In genomic region chr21:30839304-30839703, GRCh38 we compare ENCODE assay signal across 8 cellular contexts. TPM values are rescaled to one million over a fixed set of nuclear protein-coding genes. Genes with fewer than 3 reads are reported as not detected.
DNase-seq lines count a peak whose midpoint lies in the region; ATAC-seq and TF ChIP-seq lines count a peak whose summit lies in the region.

No MANE protein-coding gene starts in this region.

- H3K27ac ChIP-seq in tibial nerve: no peak overlapping the region

- CTCF ChIA-PET in activated CD4-positive, alpha-beta T cell treated with anti-CD3 and anti-CD28 coated beads, Interleukin-2, amount 10 ng/mL, durations not matched to agents 7 days and 5 days (lab: Charles Lee): interaction anchor here (0.8 to 1.1 kb wide), 2 partner anchors 10 to 108 kb away, joined by 3 read pairs; no protein-coding TSS in a partner anchor

- H3K4me1 Mint-ChIP-seq in activated CD4-positive, alpha-beta T cell treated with anti-CD3 and anti-CD28 coated beads, Interleukin-2, amount 10 ng/mL, durations not matched to agents 7 days and 5 days: no peaks in the 10 kb centered on the region
- H3K4me1 Mint-ChIP-seq in mesothelial cell of epicardium: no peaks in the 10 kb centered on the region

- ATAC-seq in HG03045 (IDR thresholded peaks at IDR 0.05; ENCODE audit: unreplicated experiment): no peak

- H3K36me3 Mint-ChIP-seq in activated CD4-positive, alpha-beta T cell treated with anti-CD3 and anti-CD28 coated beads, Interleukin-2, amount 10 ng/mL, durations not matched to agents 7 days and 5 days (ENCODE audit: low read depth): no peaks in the 10 kb centered on the region
- no peaks in the 10 kb centered on the region for H3K36me3 Mint-ChIP-seq in mesothelial cell of epicardium

- TF ChIP-seq CTCF in tibial nerve (IDR thresholded peaks at IDR 0.05): no peak
- TF ChIP-seq CTCF in mesothelial cell of epicardium (IDR thresholded peaks at IDR 0.05; ENCODE audit: unreplicated experiment): no peak

- TF ChIP-seq EP300 in tibial nerve (IDR thresholded peaks at IDR 0.05): no peak

- WGBS in tibial nerve, 2 donors: 28 to 33% methylated on average over 5 of the region's 5 CpGs

- peaks cover 0 to 7% (median 0%) of the 10 kb centered on the region in 4 donors for H3K9me3 ChIP-seq in tibial nerve

- H3K27me3 ChIP-seq in tibial nerve: no peaks in the 10 kb centered on the region

- H3K27ac Mint-ChIP-seq in activated CD4-positive, alpha-beta T cell treated with anti-CD3 and anti-CD28 coated beads, Interleukin-2, amount 10 ng/mL, durations not matched to agents 7 days and 5 days: no peak overlapping the region
- no peak overlapping the region for H3K27ac Mint-ChIP-seq in mesothelial cell of epicardium

- H3K4me3 Mint-ChIP-seq in activated CD4-positive, alpha-beta T cell treated with anti-CD3 and anti-CD28 coated beads, Interleukin-2, amount 10 ng/mL, durations not matched to agents 7 days and 5 days: no peak overlapping the region
- no peak overlapping the region for H3K4me3 Mint-ChIP-seq in mesothelial cell of epicardium

- H3K9me3 Mint-ChIP-seq in activated CD4-positive, alpha-beta T cell treated with anti-CD3 and anti-CD28 coated beads, Interleukin-2, amount 10 ng/mL, durations not matched to agents 7 days and 5 days: no peaks in the 10 kb centered on the region
- peaks cover 3% of the 10 kb centered on the region for H3K9me3 Mint-ChIP-seq in mesothelial cell of epicardium

- DNase-seq in DMS53 treated with DMSO at 0.1 percent for 48 hours (lab: John Stamatoyannopoulos, UW; ENCODE audit: unreplicated experiment): peak; percentile 55
- DNase-seq in Kasumi-1 (lab: John Stamatoyannopoulos, UW): peak; percentile 55 to 67
- DNase-seq in activated CD4-positive, alpha-beta T cell treated with anti-CD3 and anti-CD28 coated beads, Interleukin-2, amount 10 ng/mL, durations not matched to agents 7 days and 5 days: peak; percentile 37
- DNase-seq in islet precursor cell: peak; percentile 84
- DNase-seq in NCI-H524 treated with DMSO at 0.1 percent for 48 hours (lab: John Stamatoyannopoulos, UW): no peak
- DNase-seq in tibial nerve (ENCODE audit: low spot score in 2 of 2): no peak
- no peak for DNase-seq in mesothelial cell of epicardium (ENCODE audit: low spot score in 2 of 2, unreplicated experiment in 2 of 2)

- H3K36me3 ChIP-seq in tibial nerve: no peaks in the 10 kb centered on the region

- POLR2A ChIA-PET in activated CD4-positive, alpha-beta T cell treated with anti-CD3 and anti-CD28 coated beads, Interleukin-2, amount 10 ng/mL, durations not matched to agents 7 days and 5 days (lab: Charles Lee): no interaction called here

- no peak overlapping the region for H3K4me3 ChIP-seq in tibial nerve

- H3K27me3 Mint-ChIP-seq in activated CD4-positive, alpha-beta T cell treated with anti-CD3 and anti-CD28 coated beads, Interleukin-2, amount 10 ng/mL, durations not matched to agents 7 days and 5 days: peaks cover 3% of the 10 kb centered on the region
- H3K27me3 Mint-ChIP-seq in mesothelial cell of epicardium (ENCODE audit: low read depth): peaks cover 10% of the 10 kb centered on the region

- H3K4me1 ChIP-seq in tibial nerve: no peaks in the 10 kb centered on the region

- no peak for TF ChIP-seq POLR2A in tibial nerve (IDR thresholded peaks at IDR 0.05)

RNA-seq across cellular contexts. Expression of gene KRTAP7-1, which starts 9.7 kb away (rescaled TPM):
- total RNA-seq in activated CD4-positive, alpha-beta T cell treated with anti-CD3 and anti-CD28 coated beads, Interleukin-2, amount 10 ng/mL, durations not matched to agents 7 days and 5 days: not detected
- total RNA-seq in tibial nerve (not detected), mesothelial cell of epicardium (not detected in 3 replicates)

RNA-seq across cellular contexts. Expression of gene KRTAP8-1, which starts 26.2 kb away (rescaled TPM):
- not detected for total RNA-seq in activated CD4-positive, alpha-beta T cell treated with anti-CD3 and anti-CD28 coated beads, Interleukin-2, amount 10 ng/mL, durations not matched to agents 7 days and 5 days
- total RNA-seq in tibial nerve (not detected), mesothelial cell of epicardium (not detected in 3 replicates)

RNA-seq across cellular contexts. Expression of gene KRTAP11-1, which starts 42.1 kb away (rescaled TPM):
- total RNA-seq in activated CD4-positive, alpha-beta T cell treated with anti-CD3 and anti-CD28 coated beads, Interleukin-2, amount 10 ng/mL, durations not matched to agents 7 days and 5 days: not detected
- under 1 TPM in 1 of 4 donors, not detected in 3; 0.59 TPM for total RNA-seq in tibial nerve
- total RNA-seq in mesothelial cell of epicardium: not detected in 3 replicates

Comparison
In these comparisons a context has a peak if more than half of its experiments do, and no peak if none do; other contexts are left out.
1. DNase-seq: peak in DMS53 treated with DMSO at 0.1 percent for 48 hours (single experiment), Kasumi-1 (2 of 2), activated CD4-positive, alpha-beta T cell treated with anti-CD3 and anti-CD28 coated beads, Interleukin-2, amount 10 ng/mL, durations not matched to agents 7 days and 5 days (single experiment) and islet precursor cell (single experiment); none in NCI-H524 treated with DMSO at 0.1 percent for 48 hours (single experiment), tibial nerve (0 of 2) and mesothelial cell of epicardium (0 of 2).